Comparison of ENCODE assay signal across 8 cellular contexts in the genomic region with DNA sequence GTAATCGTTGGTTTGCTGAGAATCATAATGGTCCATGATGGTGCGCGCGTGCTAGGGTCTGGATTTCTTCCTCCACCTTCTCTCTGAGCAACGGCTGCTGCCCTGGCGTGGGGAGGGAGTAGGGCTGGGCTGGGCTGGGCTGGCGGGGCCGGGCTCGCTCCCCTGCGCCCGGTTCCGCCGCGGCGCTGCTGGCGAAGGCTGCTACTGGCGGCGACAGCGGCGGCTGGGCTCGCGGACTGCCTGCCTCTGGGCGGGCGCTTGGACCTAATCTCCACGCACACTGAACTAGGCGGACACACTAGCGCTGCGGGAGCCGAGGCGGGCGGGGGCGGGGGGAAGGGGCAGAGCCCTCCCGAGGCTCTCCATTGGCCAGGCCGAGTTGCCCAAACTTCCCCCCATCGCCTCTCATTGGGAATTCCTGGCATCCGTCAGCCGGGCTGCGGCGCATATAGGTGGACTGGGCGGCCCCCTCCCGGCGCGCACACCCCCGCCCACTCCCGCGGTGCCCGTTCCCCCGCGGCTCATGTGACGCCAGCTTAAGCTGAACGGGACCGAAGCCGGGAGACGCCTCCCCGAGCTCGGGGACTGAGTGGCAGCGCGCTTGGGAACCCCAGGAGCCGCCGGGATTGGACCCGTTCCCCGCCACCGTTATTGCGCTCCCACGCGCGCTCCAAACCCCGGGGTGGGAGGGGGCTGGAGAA. TPM values are rescaled to one million over a fixed set of nuclear protein-coding genes. Genes with fewer than 3 reads are reported as not detected.
DNase-seq lines count a peak whose midpoint lies in the region; ATAC-seq lines count a peak whose summit lies in the region.

A gene (minus strand): TSS at position 282 of the 701 bp plus-strand sequence. CDS start 246 bp downstream, at position 36.

- CTCF ChIA-PET in activated CD4-positive, alpha-beta memory T cell treated with anti-CD3 and anti-CD28 coated beads, Interleukin-2, amount 10 ng/mL, durations not matched to agents 7 days and 5 days (lab: Charles Lee) = no interaction called here

- ATAC-seq in HG03457 (IDR thresholded peaks at IDR 0.05; ENCODE audit: unreplicated experiment) = peak; percentile 45
- ATAC-seq in left lobe of liver = peak; percentile 81
- ATAC-seq in HG03045 (IDR thresholded peaks at IDR 0.05; ENCODE audit: unreplicated experiment) = no peak

- peaks cover 18% of the 10 kb centered on the region for H3K36me3 Mint-ChIP-seq in activated CD4-positive, alpha-beta memory T cell treated with anti-CD3 and anti-CD28 coated beads, Interleukin-2, amount 10 ng/mL, durations not matched to agents 7 days and 5 days (ENCODE audit: low read depth)

- H3K4me1 Mint-ChIP-seq in activated CD4-positive, alpha-beta memory T cell treated with anti-CD3 and anti-CD28 coated beads, Interleukin-2, amount 10 ng/mL, durations not matched to agents 7 days and 5 days = peaks cover 27% of the 10 kb centered on the region

- POLR2A ChIA-PET in activated CD4-positive, alpha-beta memory T cell treated with anti-CD3 and anti-CD28 coated beads, Interleukin-2, amount 10 ng/mL, durations not matched to agents 7 days and 5 days (lab: Charles Lee) = no interaction called here

- H3K27me3 Mint-ChIP-seq in activated CD4-positive, alpha-beta memory T cell treated with anti-CD3 and anti-CD28 coated beads, Interleukin-2, amount 10 ng/mL, durations not matched to agents 7 days and 5 days = peaks cover 32% of the 10 kb centered on the region

- H3K4me3 Mint-ChIP-seq in activated CD4-positive, alpha-beta memory T cell treated with anti-CD3 and anti-CD28 coated beads, Interleukin-2, amount 10 ng/mL, durations not matched to agents 7 days and 5 days = peak within 1 kb of the TSS; percentile 82

- H3K9me3 Mint-ChIP-seq in activated CD4-positive, alpha-beta memory T cell treated with anti-CD3 and anti-CD28 coated beads, Interleukin-2, amount 10 ng/mL, durations not matched to agents 7 days and 5 days = peaks cover 7% of the 10 kb centered on the region

- DNase-seq in DMS 273 (lab: John Stamatoyannopoulos, UW; ENCODE audit: unreplicated experiment) (peak; percentile 98), NCI-H748 treated with DMSO at 0.1 percent for 48 hours (lab: John Stamatoyannopoulos, UW) (peak; percentile 81), dermis microvascular lymphatic vessel endothelial cell (ENCODE audit: low read depth in 2 of 2) (peak; percentile 91 to 98), left lobe of liver (ENCODE audit: low spot score) (peak; percentile 97)
- peak; percentile 45 for DNase-seq in activated CD4-positive, alpha-beta memory T cell treated with anti-CD3 and anti-CD28 coated beads, Interleukin-2, amount 10 ng/mL, durations not matched to agents 7 days and 5 days
- DNase-seq in stimulated activated CD4-positive, alpha-beta T cell treated with anti-CD3 and anti-CD28 coated beads, Interleukin-1b, Interleukin-23, amount 100 ng/mL, for 48 hours = peak; percentile 78

- H3K27ac Mint-ChIP-seq in activated CD4-positive, alpha-beta memory T cell treated with anti-CD3 and anti-CD28 coated beads, Interleukin-2, amount 10 ng/mL, durations not matched to agents 7 days and 5 days = peak within 1 kb of the TSS; percentile 69

RNA-seq across cellular contexts. Expression of the gene that starts here (rescaled TPM):
- total RNA-seq in activated CD4-positive, alpha-beta memory T cell treated with anti-CD3 and anti-CD28 coated beads, Interleukin-2, amount 10 ng/mL, durations not matched to agents 7 days and 5 days = 10 to 100 TPM; 34.7 to 37.1 TPM
- total RNA-seq in dermis microvascular lymphatic vessel endothelial cell (152 and 367 TPM in 2 replicates), left lobe of liver (60.1 TPM)

Comparison
In these comparisons a context has a peak if more than half of its experiments do, and no peak if none do; other contexts are left out.
1. DNase-seq: peak in every context shown above with its lines; median percentile 98 in DMS 273; 97 in left lobe of liver; 94 in dermis microvascular lymphatic vessel endothelial cell; 81 in NCI-H748 treated with DMSO at 0.1 percent for 48 hours; 78 in stimulated activated CD4-positive, alpha-beta T cell treated with anti-CD3 and anti-CD28 coated beads, Interleukin-1b, Interleukin-23, amount 100 ng/mL, for 48 hours; 45 in activated CD4-positive, alpha-beta memory T cell treated with anti-CD3 and anti-CD28 coated beads, Interleukin-2, amount 10 ng/mL, durations not matched to agents 7 days and 5 days.